14 cellular contexts compared by ENCODE assay signal in genomic region chr6:68559716-68560115, GRCh38.
DNase-seq lines count a peak whose midpoint lies in the region; ATAC-seq and TF ChIP-seq lines count a peak whose summit lies in the region.
"Had no signal": no experiment of that assay in that cellular context is flagged by ENCODE, and none has a peak within 500 bp of the region (broad histone marks: within the 10 kb centered on the region; RNA-seq: fewer than 3 reads in every experiment).

No MANE protein-coding gene starts in this region.

- H3K4me1 Mint-ChIP-seq in type B pancreatic cell (ENCODE audit: unreplicated experiment) = peaks cover 6% of the 10 kb centered on the region
- H3K4me1 Mint-ChIP-seq: naive B cell had no signal

- H3K4me1 ChIP-seq in iPS-20b (ENCODE audit: insufficient read depth, low read length) = no peaks in the 10 kb centered on the region; the same call in 1 of the 2 replicates
- H3K4me1 ChIP-seq: ascending aorta, gastrocnemius medialis, vagina had no signal

- no peaks in the 10 kb centered on the region for H3K9me3 Mint-ChIP-seq in type B pancreatic cell

- no peak for ATAC-seq in HG02759 (IDR thresholded peaks at IDR 0.05; ENCODE audit: unreplicated experiment)
- ATAC-seq: activated CD8-positive, alpha-beta T cell treated with anti-CD3 and anti-CD28 coated beads for 36 hours; gastrocnemius medialis; Panc1 had no signal

- peak; percentile 85 for DNase-seq in COR-L47 (lab: John Stamatoyannopoulos, UW)
- DNase-seq in NCI-H1105 treated with DMSO at 0.1 percent for 48 hours (lab: John Stamatoyannopoulos, UW) = peak; percentile 95
- DNase-seq in RKO (ENCODE audit: low spot score) = peak; percentile 14
- DNase-seq in cortex of kidney (lab: John Stamatoyannopoulos, UW) = no peak
- no peak for DNase-seq in OCI-M2 (lab: John Stamatoyannopoulos, UW; ENCODE audit: unreplicated experiment)
- DNase-seq in type B pancreatic cell (ENCODE audit: extremely low spot score, unreplicated experiment) = no peak
- DNase-seq: activated CD8-positive, alpha-beta T cell treated with anti-CD3 and anti-CD28 coated beads for 36 hours; gastrocnemius medialis; naive B cell had no signal

- no peaks in the 10 kb centered on the region for H3K27me3 Mint-ChIP-seq in type B pancreatic cell
- H3K27me3 Mint-ChIP-seq: activated CD8-positive, alpha-beta T cell treated with anti-CD3 and anti-CD28 coated beads for 36 hours; naive B cell had no signal

- no peaks in the 10 kb centered on the region for H3K27me3 ChIP-seq in iPS-20b (ENCODE audit: insufficient read depth, low read length)
- H3K27me3 ChIP-seq: ascending aorta, gastrocnemius medialis, vagina had no signal

- no peak for TF ChIP-seq CTCF in type B pancreatic cell (conservative IDR thresholded peaks at IDR 0.05)

- no peak overlapping the region for H3K4me3 Mint-ChIP-seq in type B pancreatic cell
- H3K4me3 Mint-ChIP-seq: activated CD8-positive, alpha-beta T cell treated with anti-CD3 and anti-CD28 coated beads for 36 hours; naive B cell had no signal

- H3K36me3 ChIP-seq in iPS-20b (ENCODE audit: insufficient read depth, low read depth, low read length) = no peaks in the 10 kb centered on the region
- H3K36me3 ChIP-seq: ascending aorta, gastrocnemius medialis, vagina had no signal

- H3K27ac ChIP-seq in iPS-20b (ENCODE audit: low read length) = peak overlapping the region; percentile 4
- H3K27ac ChIP-seq: ascending aorta, gastrocnemius medialis, vagina had no signal

- no peaks in the 10 kb centered on the region for H3K36me3 Mint-ChIP-seq in type B pancreatic cell
- H3K36me3 Mint-ChIP-seq: naive B cell had no signal

- H3K9ac ChIP-seq in iPS-20b (ENCODE audit: low read depth, low read length) = peak overlapping the region; percentile 45; the same call in 1 of the 2 replicates

- H3K9me3 ChIP-seq in iPS-20b (ENCODE audit: insufficient read depth, low read depth, low read length) = no peaks in the 10 kb centered on the region
- H3K9me3 ChIP-seq: ascending aorta, gastrocnemius medialis, vagina had no signal

- H3K27ac Mint-ChIP-seq in type B pancreatic cell = no peak overlapping the region
- H3K27ac Mint-ChIP-seq: activated CD8-positive, alpha-beta T cell treated with anti-CD3 and anti-CD28 coated beads for 36 hours; naive B cell had no signal

- no peak overlapping the region for H3K4me3 ChIP-seq in iPS-20b (ENCODE audit: low read length)
- H3K4me3 ChIP-seq: ascending aorta, gastrocnemius medialis, vagina had no signal

Comparison
In these comparisons a context has a peak if more than half of its experiments do, and no peak if none do; other contexts are left out.
1. DNase-seq: peak in COR-L47 (single experiment), NCI-H1105 treated with DMSO at 0.1 percent for 48 hours (single experiment) and RKO (single experiment); none in cortex of kidney (single experiment), OCI-M2 (single experiment) and type B pancreatic cell (single experiment).